Comparison of ENCODE assay signal across 8 cellular contexts in genomic region chr4:165327211-165328100, GRCh38. TPM values are rescaled to one million over a fixed set of nuclear protein-coding genes. Genes with fewer than 3 reads are reported as not detected.
DNase-seq lines count a peak whose midpoint lies in the region; ATAC-seq and TF ChIP-seq lines count a peak whose summit lies in the region.

TSS of gene MSMO1 (plus strand) at chr4:165327669. CDS start at chr4:165333371, 5,702 bp downstream.

- H3K4me1 ChIP-seq in esophagus (ENCODE audit: control insufficient read depth in 2 of 2, insufficient read depth in 2 of 2, low read length in 1 of 2), result peaks cover 0 to 4% of the 10 kb centered on the region in 2 donors
- H3K4me1 ChIP-seq in mucosa of rectum (ENCODE audit: control insufficient read depth in 2 of 2, insufficient read depth in 2 of 2, low read length in 2 of 2), result peaks cover 11 to 14% of the 10 kb centered on the region in 2 donors

- peak within 1 kb of the TSS; percentile 85 to 94 for H3K27ac ChIP-seq in esophagus (ENCODE audit: low read depth in 2 of 2, low read length in 1 of 2)
- H3K27ac ChIP-seq in mucosa of rectum (ENCODE audit: low read depth in 2 of 2, low read length in 2 of 2), result peak within 1 kb of the TSS; percentile 82 to 88

- H3K4me3 Mint-ChIP-seq in activated T-cell treated with anti-CD3 and anti-CD28 coated beads, Interleukin-2, amount 50 U/mL, for 24 hours, result no peak within 1 kb of the TSS

- DNase-seq in DMS79 (lab: John Stamatoyannopoulos, UW) (peak; percentile 97), KG1 (lab: John Stamatoyannopoulos, UW) (peak; percentile 56)
- peak; percentile 97 for DNase-seq in activated T-cell treated with anti-CD3 and anti-CD28 coated beads, Interleukin-2, amount 50 U/mL, for 24 hours
- DNase-seq in stimulated activated CD8-positive, alpha-beta memory T cell treated with anti-CD3 and anti-CD28 coated beads, Interleukin-4, amount 100 ng/mL, for 48 hours, result peak; percentile 97

- H3K9me3 ChIP-seq in esophagus (ENCODE audit: control insufficient read depth in 2 of 2, insufficient read depth in 1 of 2, low read depth in 1 of 2, low read length in 1 of 2) (no peaks in the 10 kb centered on the region), mucosa of rectum (ENCODE audit: control insufficient read depth in 2 of 2, low read length in 2 of 2) (no peaks in the 10 kb centered on the region)

- no peaks in the 10 kb centered on the region for H3K27me3 Mint-ChIP-seq in activated T-cell treated with anti-CD3 and anti-CD28 coated beads, Interleukin-2, amount 50 U/mL, for 24 hours

- 0% methylated on average over 76 of the region's 76 CpGs for WGBS in esophagus, 2 donors

- peaks cover 28% of the 10 kb centered on the region for H3K4me1 Mint-ChIP-seq in activated T-cell treated with anti-CD3 and anti-CD28 coated beads, Interleukin-2, amount 50 U/mL, for 24 hours (ENCODE audit: low read depth)

- ATAC-seq in GM21737 (IDR thresholded peaks at IDR 0.05; ENCODE audit: unreplicated experiment), result peak; percentile 98

- no peaks in the 10 kb centered on the region for H3K9me3 Mint-ChIP-seq in activated T-cell treated with anti-CD3 and anti-CD28 coated beads, Interleukin-2, amount 50 U/mL, for 24 hours

- H3K27me3 ChIP-seq in esophagus (ENCODE audit: control insufficient read depth in 1 of 2, insufficient read depth in 2 of 2, low read length in 2 of 2) (no peaks in the 10 kb centered on the region), mucosa of rectum (ENCODE audit: control insufficient read depth in 2 of 2, insufficient read depth in 2 of 2, low read length in 2 of 2) (no peaks in the 10 kb centered on the region)

- peak within 1 kb of the TSS; percentile 81 to 82 for H3K9ac ChIP-seq in mucosa of rectum (ENCODE audit: low read depth in 1 of 2, low read length in 2 of 2)

- H3K36me3 ChIP-seq in esophagus (ENCODE audit: control insufficient read depth in 2 of 2, insufficient read depth in 2 of 2, low read length in 1 of 2), result peaks cover 0 to 1% of the 10 kb centered on the region in 2 donors
- H3K36me3 ChIP-seq in mucosa of rectum (ENCODE audit: control insufficient read depth in 2 of 2, insufficient read depth in 2 of 2, low read length in 2 of 2), result peaks cover 0 to 2% of the 10 kb centered on the region in 2 donors

- peak within 1 kb of the TSS; percentile 83 to 90 for H3K4me3 ChIP-seq in esophagus (ENCODE audit: low read depth in 1 of 2, low read length in 2 of 2)
- H3K4me3 ChIP-seq in mucosa of rectum (ENCODE audit: low read length in 2 of 2), result peak within 1 kb of the TSS; percentile 85 to 100

- H3K27ac Mint-ChIP-seq in activated T-cell treated with anti-CD3 and anti-CD28 coated beads, Interleukin-2, amount 50 U/mL, for 24 hours, result no peak within 1 kb of the TSS

- peaks cover 32% of the 10 kb centered on the region for H3K36me3 Mint-ChIP-seq in activated T-cell treated with anti-CD3 and anti-CD28 coated beads, Interleukin-2, amount 50 U/mL, for 24 hours (ENCODE audit: low read depth)

TF ChIP-seq in PFSK-1, 5 proteins besides CTCF, POLR2A, EP300 and RAD21:
- TF ChIP-seq POLR2AphosphoS5 (IDR thresholded peaks at IDR 0.05; ENCODE audit: low read depth, low read length) (0 out of 2 replicates have a peak, but pooled peaks have one; percentile 46), TAF1 (IDR thresholded peaks at IDR 0.05; ENCODE audit: borderline replicate concordance, insufficient read depth, low read length) (no peak), SIN3A (IDR thresholded peaks at IDR 0.05; ENCODE audit: borderline replicate concordance, insufficient read depth, low read length) (no peak), REST (IDR thresholded peaks at IDR 0.05; ENCODE audit: insufficient read depth in 1 of 2, low read depth in 2 of 2, low read length in 2 of 2) (0 out of 4 replicates have a peak, but pooled peaks of 1 of the 2 experiments have one; percentile 26), FOXP2 (optimal IDR thresholded peaks at IDR 0.05; ENCODE audit: borderline replicate concordance, extremely low read depth, extremely low read length, insufficient read depth) (peak; percentile 73)

RNA-seq across cellular contexts. Expression of gene MSMO1, which starts in this region (rescaled TPM):
- 3.1 TPM for polyA plus RNA-seq in PFSK-1 (2012; ENCODE audit: insufficient read length, low read depth)
- 100 to 1,000 TPM; 109 to 154 TPM for polyA plus RNA-seq in esophagus

Comparison
In these comparisons a context has a peak if more than half of its experiments do, and no peak if none do; other contexts are left out.
1. Peak in every context shown above with its lines: DNase-seq, ATAC-seq, H3K4me3 ChIP-seq and H3K27ac ChIP-seq.